8 cellular contexts compared by ENCODE assay signal in the genomic region with DNA sequence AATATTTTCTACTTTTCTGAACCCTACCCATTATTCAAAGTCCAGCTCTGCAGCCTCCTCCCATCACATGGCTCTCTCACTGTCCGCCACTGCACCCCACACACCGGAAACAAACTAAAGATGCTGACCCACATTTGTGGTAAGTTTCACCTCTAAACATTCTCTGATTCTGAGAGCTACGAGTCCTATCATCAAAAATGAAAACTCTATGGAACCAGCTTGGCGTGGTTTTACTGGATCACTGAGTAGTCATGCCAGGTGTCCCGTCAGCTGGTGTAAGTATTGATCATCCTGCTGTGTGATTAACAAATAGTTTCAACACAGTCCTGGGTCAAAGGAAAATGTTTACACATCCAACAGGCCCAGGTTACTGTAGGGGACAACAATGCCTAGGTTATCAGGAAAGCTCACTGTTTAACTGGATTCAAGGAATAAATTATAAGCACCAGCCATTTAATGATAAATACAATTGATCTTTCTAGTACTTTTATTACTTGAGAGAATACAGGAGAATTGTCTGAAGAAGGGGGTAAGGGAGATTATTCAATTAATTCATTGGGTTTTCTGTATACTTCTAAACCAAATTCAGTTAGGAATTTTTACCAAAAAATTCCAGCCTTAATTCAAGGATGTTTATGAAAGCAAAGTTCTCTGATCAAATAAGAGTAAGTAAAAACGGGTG. TPM values are rescaled to one million over a fixed set of nuclear protein-coding genes. Genes with fewer than 3 reads are reported as not detected.
DNase-seq lines count a peak whose midpoint lies in the region; ATAC-seq and TF ChIP-seq lines count a peak whose summit lies in the region.

No MANE protein-coding gene starts in this region.

- no peaks in the 10 kb centered on the region for H3K27me3 Mint-ChIP-seq in CD4-positive, alpha-beta T cell
- no peaks in the 10 kb centered on the region for H3K27me3 Mint-ChIP-seq in WTC11 (ENCODE audit: low read depth)

- CTCF ChIA-PET in CD4-positive, alpha-beta T cell (lab: Charles Lee): interaction anchor here (0.9 to 2.7 kb wide), 7 partner anchors 9 to 39 kb away, joined by 3 to 13 read pairs (median 4); no protein-coding TSS in a partner anchor
- CTCF ChIA-PET in WTC11 (lab: Charles Lee): no interaction called here

- no peaks in the 10 kb centered on the region for H3K9me3 ChIP-seq in CD4-positive, alpha-beta T cell (ENCODE audit: control insufficient read depth, low read length)
- H3K9me3 ChIP-seq in hepatocyte (ENCODE audit: low read depth) (no peaks in the 10 kb centered on the region), upper lobe of left lung (no peaks in the 10 kb centered on the region)

- H3K4me1 Mint-ChIP-seq in CD4-positive, alpha-beta T cell (ENCODE audit: low read depth): peaks cover 95% of the 10 kb centered on the region
- peaks cover 31% of the 10 kb centered on the region for H3K4me1 Mint-ChIP-seq in WTC11

- intact Hi-C loops in CD4-positive, alpha-beta T cell (cut with DNase I, micrococcal nuclease): loop anchor here in 1 of 2 experiments (1.0 to 5.0 kb wide), 4 partner anchors 11 to 91 kb away; no protein-coding TSS in a partner anchor

- H3K9me3 Mint-ChIP-seq in CD4-positive, alpha-beta T cell: no peaks in the 10 kb centered on the region
- no peaks in the 10 kb centered on the region for H3K9me3 Mint-ChIP-seq in WTC11

- no peaks in the 10 kb centered on the region for H3K27me3 ChIP-seq in CD4-positive, alpha-beta T cell (ENCODE audit: control insufficient read depth, insufficient read depth, low read length)
- H3K27me3 ChIP-seq in hepatocyte (no peaks in the 10 kb centered on the region), upper lobe of left lung (no peaks in the 10 kb centered on the region)

- peak overlapping the region; percentile 78 for H3K4me3 Mint-ChIP-seq in CD4-positive, alpha-beta T cell
- no peak overlapping the region for H3K4me3 Mint-ChIP-seq in WTC11

- H3K4me3 ChIP-seq in hepatocyte (no peak overlapping the region), upper lobe of left lung (no peak overlapping the region)

- peak overlapping the region; percentile 85 for H3K27ac Mint-ChIP-seq in CD4-positive, alpha-beta T cell
- H3K27ac Mint-ChIP-seq in WTC11: peak overlapping the region; percentile 72

- peaks cover 77% of the 10 kb centered on the region for H3K79me2 ChIP-seq in hepatocyte

- no peak for DNase-seq in CD4-positive, alpha-beta T cell
- DNase-seq in WTC11 (ENCODE audit: low spot score) (no peak), hepatocyte (ENCODE audit: low spot score) (no peak), upper lobe of left lung (peak in 1 of 2 donors; percentile 55), OCI-M1 (lab: John Stamatoyannopoulos, UW) (no peak), midbrain (lab: John Stamatoyannopoulos, UW) (no peak), NCI-H1436 treated with DMSO at 0.1 percent for 48 hours (lab: John Stamatoyannopoulos, UW) (no peak)

- peaks cover 50% of the 10 kb centered on the region for H3K36me3 Mint-ChIP-seq in CD4-positive, alpha-beta T cell (ENCODE audit: low read depth)
- no peaks in the 10 kb centered on the region for H3K36me3 Mint-ChIP-seq in WTC11

- POLR2A ChIA-PET in CD4-positive, alpha-beta T cell (lab: Charles Lee): interaction anchor here (0.6 to 7.5 kb wide), 20 partner anchors 8 to 92 kb away, joined by 3 to 92 read pairs (median 8); no protein-coding TSS in a partner anchor
- POLR2A ChIA-PET in WTC11 (lab: Charles Lee): no interaction called here

- H3K27ac ChIP-seq in CD4-positive, alpha-beta T cell (ENCODE audit: low read depth, low read length): peak overlapping the region; percentile 81
- peak overlapping the region; percentile 14 for H3K27ac ChIP-seq in hepatocyte
- H3K27ac ChIP-seq in upper lobe of left lung: peak overlapping the region; percentile 63 to 88 (median 84)

- peak overlapping the region; percentile 16 for H3K4me2 ChIP-seq in hepatocyte

- H3K9me2 ChIP-seq in hepatocyte (replicated peaks; ENCODE audit: insufficient read depth): no peaks in the 10 kb centered on the region

- H3K4me1 ChIP-seq in hepatocyte (ENCODE audit: insufficient read depth): no peaks in the 10 kb centered on the region
- peaks cover 44 to 73% (median 56%) of the 10 kb centered on the region in 4 donors for H3K4me1 ChIP-seq in upper lobe of left lung

- TF ChIP-seq EP300 in upper lobe of left lung (IDR thresholded peaks at IDR 0.05): no peak

- no peaks in the 10 kb centered on the region for H4K20me1 ChIP-seq in hepatocyte (ENCODE audit: insufficient read depth, poor library complexity, severe bottlenecking)

- 82% methylated on average over 6 of the region's 6 CpGs for WGBS in hepatocyte (ENCODE audit: low lambda C conversion rate, missing lambda C conversion rate)
- 40 to 48% methylated on average over 6 of the region's 6 CpGs for WGBS in upper lobe of left lung, 2 donors

- no peak overlapping the region for H2AFZ ChIP-seq in hepatocyte

- no peak for ATAC-seq in CD4-positive, alpha-beta T cell (ENCODE audit: poor library complexity)
- ATAC-seq in GM21619 (IDR thresholded peaks at IDR 0.05; ENCODE audit: unreplicated experiment): peak; percentile 60
- ATAC-seq in WTC11: no peak
- ATAC-seq in upper lobe of left lung (ENCODE audit: low FRiP score in 2 of 2): peak in 1 of 2 donors; percentile 55

- H3K36me3 ChIP-seq in hepatocyte (replicated peaks; ENCODE audit: insufficient read depth, low read depth) (no peaks in the 10 kb centered on the region), upper lobe of left lung (no peaks in the 10 kb centered on the region)

- TF ChIP-seq POLR2A in upper lobe of left lung (IDR thresholded peaks at IDR 0.05): no peak

- TF ChIP-seq CTCF in CD4-positive, alpha-beta T cell (IDR thresholded peaks at IDR 0.05): no peak
- no peak for TF ChIP-seq CTCF in WTC11 (IDR thresholded peaks at IDR 0.05)
- no peak for TF ChIP-seq CTCF in hepatocyte (IDR thresholded peaks at IDR 0.05; ENCODE audit: poor library complexity)
- no peak for TF ChIP-seq CTCF in upper lobe of left lung (IDR thresholded peaks at IDR 0.05)

TF ChIP-seq in WTC11, 78 proteins besides CTCF, POLR2A, EP300 and RAD21:
- TF ChIP-seq, protein P1, sequence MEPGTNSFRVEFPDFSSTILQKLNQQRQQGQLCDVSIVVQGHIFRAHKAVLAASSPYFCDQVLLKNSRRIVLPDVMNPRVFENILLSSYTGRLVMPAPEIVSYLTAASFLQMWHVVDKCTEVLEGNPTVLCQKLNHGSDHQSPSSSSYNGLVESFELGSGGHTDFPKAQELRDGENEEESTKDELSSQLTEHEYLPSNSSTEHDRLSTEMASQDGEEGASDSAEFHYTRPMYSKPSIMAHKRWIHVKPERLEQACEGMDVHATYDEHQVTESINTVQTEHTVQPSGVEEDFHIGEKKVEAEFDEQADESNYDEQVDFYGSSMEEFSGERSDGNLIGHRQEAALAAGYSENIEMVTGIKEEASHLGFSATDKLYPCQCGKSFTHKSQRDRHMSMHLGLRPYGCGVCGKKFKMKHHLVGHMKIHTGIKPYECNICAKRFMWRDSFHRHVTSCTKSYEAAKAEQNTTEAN (CRISPR knock-in tag; IDR thresholded peaks at IDR 0.05): no peak
- no peak for TF ChIP-seq RELA (CRISPR knock-in tag; IDR thresholded peaks at IDR 0.05; ENCODE audit: borderline replicate concordance)
- TF ChIP-seq GABPB1 (CRISPR knock-in tag; IDR thresholded peaks at IDR 0.05): peak; percentile 73

RNA-seq across cellular contexts. Expression of a gene that starts 33.9 kb away (rescaled TPM):
- total RNA-seq in CD4-positive, alpha-beta T cell: 100 to 1,000 TPM; 521 to 525 TPM
- 15.1 to 20.0 TPM (median 15.8 TPM) in 3 replicates for total RNA-seq in WTC11 (2021)
- 37.5 and 44.4 TPM in 2 replicates for total RNA-seq in hepatocyte
- 38.5 and 47.6 TPM in 2 replicates for polyA plus RNA-seq in hepatocyte
- 100 to 1,000 TPM; 113 to 295 (median 121) TPM for total RNA-seq in upper lobe of left lung

Comparison
In these comparisons a context has a peak if more than half of its experiments do, and no peak if none do; other contexts are left out.
1. H3K27ac ChIP-seq: peak in every context shown above with its lines; median percentile 84 in upper lobe of left lung; 81 in CD4-positive, alpha-beta T cell; 14 in hepatocyte.